Comparison of ENCODE assay signal across 29 cellular contexts in genomic region chr9:101840694-101841188, GRCh38.
"Had no signal": no experiment of that assay in that cellular context is flagged by ENCODE, and none has a peak within 500 bp of the region (broad histone marks: within the 10 kb centered on the region; RNA-seq: fewer than 3 reads in every experiment).

No MANE protein-coding gene starts in this region.

- H3K4me3 ChIP-seq: gastrocnemius medialis, pancreas, psoas muscle, sigmoid colon, thoracic aorta, vagina had no signal

- H3K9me3 Mint-ChIP-seq: stimulated activated naive CD8-positive, alpha-beta T cell treated with anti-CD3 and anti-CD28 coated beads, Interleukin-15, Interleukin-2, amounts not matched to agents 100 ng/mL and 50 ng/mL, for 24 hours had no signal

- ATAC-seq: activated CD4-positive, alpha-beta T cell treated with anti-CD3 and anti-CD28 coated beads for 36 hours; activated CD8-positive, alpha-beta memory T cell treated with anti-CD3 and anti-CD28 coated beads, Interleukin-2, amount 10 ng/mL, durations not matched to agents 7 days and 5 days; activated CD8-positive, alpha-beta T cell treated with anti-CD3 and anti-CD28 coated beads, Interleukin-2, amount 10 ng/mL, durations not matched to agents 7 days and 5 days; activated T-cell treated with anti-CD3 and anti-CD28 coated beads, Interleukin-2, amount 50 U/mL, for 72 hours; gastrocnemius medialis; left cardiac atrium; left ventricle myocardium superior; naive thymus-derived CD8-positive, alpha-beta T cell; pancreas; psoas muscle; stimulated activated effector memory CD8-positive, alpha-beta T cell treated with anti-CD3 and anti-CD28 coated beads, Interleukin-12 subunit alpha, Interleukin-12 subunit beta, amount 100 ng/mL, for 72 hours had no signal

- H3K27me3 ChIP-seq: gastrocnemius medialis, pancreas, sigmoid colon, vagina had no signal

- H3K4me1 Mint-ChIP-seq: activated CD4-positive, alpha-beta T cell treated with anti-CD3 and anti-CD28 coated beads for 36 hours; activated CD8-positive, alpha-beta memory T cell treated with anti-CD3 and anti-CD28 coated beads, Interleukin-2, amount 10 ng/mL, durations not matched to agents 7 days and 5 days; naive thymus-derived CD8-positive, alpha-beta T cell; neural crest cell; stimulated activated effector memory CD8-positive, alpha-beta T cell treated with anti-CD3 and anti-CD28 coated beads, Interleukin-12 subunit alpha, Interleukin-12 subunit beta, amount 100 ng/mL, for 72 hours had no signal

- H3K36me3 Mint-ChIP-seq: activated CD8-positive, alpha-beta memory T cell treated with anti-CD3 and anti-CD28 coated beads, Interleukin-2, amount 10 ng/mL, durations not matched to agents 7 days and 5 days; activated naive CD8-positive, alpha-beta T cell; naive thymus-derived CD8-positive, alpha-beta T cell; stimulated activated effector memory CD8-positive, alpha-beta T cell treated with anti-CD3 and anti-CD28 coated beads, Interleukin-12 subunit alpha, Interleukin-12 subunit beta, amount 100 ng/mL, for 72 hours had no signal

- H3K27ac ChIP-seq: gastrocnemius medialis, pancreas, psoas muscle, sigmoid colon, thoracic aorta, vagina had no signal

- H3K4me3 Mint-ChIP-seq: activated CD4-positive, alpha-beta T cell treated with anti-CD3 and anti-CD28 coated beads for 36 hours; activated CD8-positive, alpha-beta memory T cell treated with anti-CD3 and anti-CD28 coated beads, Interleukin-2, amount 10 ng/mL, durations not matched to agents 7 days and 5 days; activated CD8-positive, alpha-beta T cell treated with anti-CD3 and anti-CD28 coated beads, Interleukin-2, amount 10 ng/mL, durations not matched to agents 7 days and 5 days; activated naive CD8-positive, alpha-beta T cell; activated T-cell treated with anti-CD3 and anti-CD28 coated beads, Interleukin-2, amount 50 U/mL, for 72 hours; naive thymus-derived CD8-positive, alpha-beta T cell; neural crest cell; stimulated activated effector memory CD8-positive, alpha-beta T cell treated with anti-CD3 and anti-CD28 coated beads, Interleukin-12 subunit alpha, Interleukin-12 subunit beta, amount 100 ng/mL, for 72 hours; stimulated activated naive CD8-positive, alpha-beta T cell treated with anti-CD3 and anti-CD28 coated beads, Interleukin-15, Interleukin-2, amounts not matched to agents 100 ng/mL and 50 ng/mL, for 24 hours had no signal

- H3K27ac Mint-ChIP-seq: activated CD4-positive, alpha-beta T cell treated with anti-CD3 and anti-CD28 coated beads for 36 hours; activated CD8-positive, alpha-beta memory T cell treated with anti-CD3 and anti-CD28 coated beads, Interleukin-2, amount 10 ng/mL, durations not matched to agents 7 days and 5 days; activated CD8-positive, alpha-beta T cell treated with anti-CD3 and anti-CD28 coated beads, Interleukin-2, amount 10 ng/mL, durations not matched to agents 7 days and 5 days; activated naive CD8-positive, alpha-beta T cell; activated T-cell treated with anti-CD3 and anti-CD28 coated beads, Interleukin-2, amount 50 U/mL, for 72 hours; naive thymus-derived CD8-positive, alpha-beta T cell; stimulated activated effector memory CD8-positive, alpha-beta T cell treated with anti-CD3 and anti-CD28 coated beads, Interleukin-12 subunit alpha, Interleukin-12 subunit beta, amount 100 ng/mL, for 72 hours; stimulated activated naive CD8-positive, alpha-beta T cell treated with anti-CD3 and anti-CD28 coated beads, Interleukin-15, Interleukin-2, amounts not matched to agents 100 ng/mL and 50 ng/mL, for 24 hours had no signal

- H3K36me3 ChIP-seq: gastrocnemius medialis, pancreas, sigmoid colon, thoracic aorta, vagina had no signal

- H3K9me3 ChIP-seq: gastrocnemius medialis, pancreas, psoas muscle, sigmoid colon, thoracic aorta, vagina had no signal

- H3K4me1 ChIP-seq: gastrocnemius medialis, pancreas, psoas muscle, sigmoid colon, vagina had no signal

- H3K27me3 Mint-ChIP-seq: activated CD4-positive, alpha-beta T cell treated with anti-CD3 and anti-CD28 coated beads for 36 hours; activated CD8-positive, alpha-beta memory T cell treated with anti-CD3 and anti-CD28 coated beads, Interleukin-2, amount 10 ng/mL, durations not matched to agents 7 days and 5 days; stimulated activated naive CD8-positive, alpha-beta T cell treated with anti-CD3 and anti-CD28 coated beads, Interleukin-15, Interleukin-2, amounts not matched to agents 100 ng/mL and 50 ng/mL, for 24 hours had no signal

- DNase-seq: activated CD4-positive, alpha-beta T cell treated with anti-CD3 and anti-CD28 coated beads for 36 hours; activated CD4-positive, CD25-positive, alpha-beta regulatory T cell; activated CD8-positive, alpha-beta memory T cell treated with anti-CD3 and anti-CD28 coated beads, Interleukin-2, amount 10 ng/mL, durations not matched to agents 7 days and 5 days; activated CD8-positive, alpha-beta T cell treated with anti-CD3 and anti-CD28 coated beads, Interleukin-2, amount 10 ng/mL, durations not matched to agents 7 days and 5 days; activated naive CD4-positive, alpha-beta T cell; activated T-cell treated with anti-CD3 and anti-CD28 coated beads, Interleukin-2, amount 50 U/mL, for 72 hours; anterior cingulate cortex; dermis blood vessel endothelial cell; effector CD4-positive, alpha-beta T cell; gastrocnemius medialis; hippocampal formation; left cardiac atrium; left ventricle myocardium superior; mammary epithelial cell; midbrain; naive thymus-derived CD8-positive, alpha-beta T cell; nucleus accumbens; pancreas; psoas muscle; sigmoid colon; stimulated activated CD4-positive, alpha-beta T cell treated with anti-CD3 and anti-CD28 coated beads, Interleukin-4, amount 100 ng/mL, for 24 hours; T1000; trophoblast cell had no signal
